1 cellular context compared by ENCODE assay signal in genomic region chr9:15135167-15135792, GRCh38.
TF ChIP-seq lines count a peak whose summit lies in the region.

No MANE protein-coding gene starts in this region.

TF ChIP-seq in H1, 55 proteins besides CTCF, POLR2A, EP300 and RAD21 (continued from another document):
- TF ChIP-seq GABPA (IDR thresholded peaks at IDR 0.05; ENCODE audit: borderline replicate concordance, insufficient read depth, low read length) (no peak), ASH2L (IDR thresholded peaks at IDR 0.05; ENCODE audit: low read length) (peak; percentile 36), GTF2F1 (IDR thresholded peaks at IDR 0.05; ENCODE audit: borderline replicate concordance, low read depth, low read length) (no peak), TAF7 (optimal IDR thresholded peaks at IDR 0.05; ENCODE audit: borderline replicate concordance, low read depth, low read length) (no peak), POU5F1 (IDR thresholded peaks at IDR 0.05; ENCODE audit: low read depth, low read length) (no peak), EZH2 (IDR thresholded peaks at IDR 0.05; ENCODE audit: low read depth, low read length, severe bottlenecking) (no peak), TEAD4 (IDR thresholded peaks at IDR 0.05; ENCODE audit: low read depth, low read length) (peak; percentile 85), SRF (IDR thresholded peaks at IDR 0.05; ENCODE audit: low read depth, low read length) (no peak), POLR2AphosphoS5 (IDR thresholded peaks at IDR 0.05; ENCODE audit: low read depth, low read length) (no peak), CHD7 (IDR thresholded peaks at IDR 0.05; ENCODE audit: insufficient replicate concordance, low read length) (peak; percentile 22), SIRT6 (IDR thresholded peaks at IDR 0.05; ENCODE audit: low read length) (no peak), KDM1A (IDR thresholded peaks at IDR 0.05; ENCODE audit: borderline replicate concordance, low read length) (no peak), SP4 (IDR thresholded peaks at IDR 0.05; ENCODE audit: low read length) (no peak), TAF1 (IDR thresholded peaks at IDR 0.05; ENCODE audit: low read depth, low read length) (no peak), CREB1 (IDR thresholded peaks at IDR 0.05) (0 out of 2 replicates have a peak, but pooled peaks have one; percentile 22), NANOG (IDR thresholded peaks at IDR 0.05; ENCODE audit: insufficient read depth, low read depth, low read length, poor library complexity, severe bottlenecking) (no peak), CTBP2 (IDR thresholded peaks at IDR 0.05; ENCODE audit: borderline replicate concordance, insufficient read depth, insufficient read length, low read length) (no peak), KDM5A (IDR thresholded peaks at IDR 0.05; ENCODE audit: low read length) (no peak), TCF12 (IDR thresholded peaks at IDR 0.05; ENCODE audit: low read depth, low read length) (no peak), SP2 (IDR thresholded peaks at IDR 0.05; ENCODE audit: low read length) (no peak), CBX5 (IDR thresholded peaks at IDR 0.05; ENCODE audit: low read depth, low read length) (no peak), BRCA1 (IDR thresholded peaks at IDR 0.05; ENCODE audit: low read depth, low read length) (no peak), HDAC6 (IDR thresholded peaks at IDR 0.05; ENCODE audit: low read depth, low read length) (no peak), SIN3A (conservative IDR thresholded peaks at IDR 0.05 in 1 of 2, IDR thresholded peaks at IDR 0.05 in 1 of 2; ENCODE audit: low read depth in 1 of 2, low read length in 2 of 2) (no peak), CEBPB (IDR thresholded peaks at IDR 0.05; ENCODE audit: low read depth, low read length) (no peak), NRF1 (IDR thresholded peaks at IDR 0.05; ENCODE audit: low read depth, low read length) (no peak), FOSL1 (IDR thresholded peaks at IDR 0.05; ENCODE audit: insufficient read depth, low read depth, low read length) (no peak), E2F6 (IDR thresholded peaks at IDR 0.05) (peak; percentile 43; the same call in 1 of the 2 replicates), CHD2 (IDR thresholded peaks at IDR 0.05; ENCODE audit: low read length) (no peak)
